ENCODE assay signal across 23 cellular contexts in the genomic region with DNA sequence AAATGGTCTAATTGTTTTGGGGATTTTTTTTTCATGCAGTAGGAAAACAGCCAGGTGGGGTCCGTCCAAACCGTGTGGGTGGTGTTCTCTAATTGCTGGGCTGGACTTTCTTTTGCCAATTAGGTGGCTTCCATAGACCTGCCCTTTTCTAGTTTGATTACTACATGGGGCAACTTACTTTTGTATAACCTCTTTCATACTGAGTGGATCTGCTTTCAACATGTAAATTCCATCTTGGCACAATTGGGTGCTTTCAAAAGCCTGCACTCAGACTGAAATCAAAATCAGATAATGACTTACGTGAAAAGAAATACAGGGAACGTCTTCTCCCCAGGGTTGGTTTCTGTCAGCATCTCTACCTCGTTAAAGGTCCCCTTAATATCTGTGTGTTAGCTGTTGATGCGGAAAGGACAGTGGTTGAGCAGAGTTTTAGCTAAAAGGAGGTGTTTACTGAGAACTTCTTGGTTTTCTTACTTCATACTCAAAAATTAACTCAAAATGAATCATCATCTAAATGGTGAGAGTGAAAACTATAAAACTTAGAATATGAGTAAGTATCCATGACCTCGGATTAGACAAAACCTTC.
"Had no signal": no experiment of that assay in that cellular context is flagged by ENCODE, and none has a peak within 500 bp of the region (broad histone marks: within the 10 kb centered on the region; RNA-seq: fewer than 3 reads in every experiment).

No MANE protein-coding gene starts in this region.

- H3K27ac ChIP-seq: brain microvascular endothelial cell, cardiac muscle cell, Peyer's patch, RWPE1, SJCRH30 had no signal

- H3K4me3 Mint-ChIP-seq: activated CD8-positive, alpha-beta T cell treated with anti-CD3 and anti-CD28 coated beads for 36 hours; activated naive CD8-positive, alpha-beta T cell treated with anti-CD3 and anti-CD28 coated beads for 36 hours; activated T-cell treated with anti-CD3 and anti-CD28 coated beads, Interleukin-2, amount 50 U/mL, for 4 hours; WTC11 had no signal

- DNase-seq: activated CD4-positive, alpha-beta T cell treated with anti-CD3 and anti-CD28 coated beads, Interleukin-2, amount 50 U/mL, for 1 hour; activated CD4-positive, CD25-positive, alpha-beta regulatory T cell treated with anti-CD3 and anti-CD28 coated beads, Interleukin-2, amount 50 U/mL, for 72 hours; activated CD8-positive, alpha-beta memory T cell treated with anti-CD3 and anti-CD28 coated beads, Interleukin-2, amount 50 U/mL, for 4 hours; activated CD8-positive, alpha-beta T cell treated with anti-CD3 and anti-CD28 coated beads for 36 hours; activated effector memory CD4-positive, alpha-beta T cell treated with Interleukin-2 at 50 U/mL for 16 hours; activated naive CD4-positive, alpha-beta T cell treated with Interleukin-2 at 50 U/mL for 16 hours; activated naive CD8-positive, alpha-beta T cell treated with anti-CD3 and anti-CD28 coated beads for 36 hours; activated T-cell treated with anti-CD3 and anti-CD28 coated beads, Interleukin-2, amount 50 U/mL, for 4 hours; brain microvascular endothelial cell; IMR-90; KBM-7; NCI-H1048; NCI-H1930; NCI-H510A treated with DMSO at 0.1 percent for 48 hours; NK-92 treated with Interleukin-12 subunit alpha and Interleukin-12 subunit beta, amount 100 ng/mL, for 24 hours; Peyer's patch; Right ventricle myocardium superior; SJCRH30; SK-N-SH; T-helper 9 cell had no signal

- H3K4me3 ChIP-seq: cardiac muscle cell, Peyer's patch, SJCRH30 had no signal

- H3K9me3 ChIP-seq: Peyer's patch, SJCRH30, SK-N-SH had no signal

- H3K36me3 Mint-ChIP-seq: activated naive CD8-positive, alpha-beta T cell treated with anti-CD3 and anti-CD28 coated beads for 36 hours; WTC11 had no signal

- ATAC-seq: activated CD8-positive, alpha-beta T cell treated with anti-CD3 and anti-CD28 coated beads for 36 hours had no signal

- H3K9ac ChIP-seq: SK-N-SH had no signal

- H3K27me3 Mint-ChIP-seq: activated CD8-positive, alpha-beta T cell treated with anti-CD3 and anti-CD28 coated beads for 36 hours had no signal

- H3K27me3 ChIP-seq: brain microvascular endothelial cell, cardiac muscle cell, Peyer's patch, SJCRH30 had no signal

- H3K9me3 Mint-ChIP-seq: activated CD8-positive, alpha-beta T cell treated with anti-CD3 and anti-CD28 coated beads for 36 hours; activated T-cell treated with anti-CD3 and anti-CD28 coated beads, Interleukin-2, amount 50 U/mL, for 4 hours had no signal

- H3K4me2 ChIP-seq: SK-N-SH had no signal

- H3K36me3 ChIP-seq: brain microvascular endothelial cell, cardiac muscle cell, SJCRH30 had no signal

- H3K27ac Mint-ChIP-seq: activated CD8-positive, alpha-beta T cell treated with anti-CD3 and anti-CD28 coated beads for 36 hours; activated naive CD8-positive, alpha-beta T cell treated with anti-CD3 and anti-CD28 coated beads for 36 hours; WTC11 had no signal

- H3K4me1 ChIP-seq: Peyer's patch, SJCRH30 had no signal
